Comparison of ENCODE assay signal across 12 cellular contexts in the genomic region with DNA sequence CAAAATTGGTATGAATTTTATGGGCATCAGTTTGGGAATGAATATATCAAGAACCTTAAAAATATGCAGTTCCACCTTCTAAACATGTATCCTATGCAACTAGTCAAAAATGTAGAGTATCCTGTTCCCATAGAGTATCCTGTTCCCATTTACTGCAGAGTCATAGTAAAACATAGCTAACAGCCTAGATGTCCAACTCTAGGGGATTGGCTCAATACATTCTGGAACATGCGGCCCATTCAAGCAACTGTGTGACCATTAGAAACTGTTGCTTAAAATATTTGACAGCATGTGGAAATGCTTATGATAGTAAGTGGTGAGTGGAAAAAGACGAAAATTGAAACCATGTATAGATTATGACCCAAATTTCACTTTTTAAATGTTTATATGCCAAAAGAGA. TPM values are rescaled to one million over a fixed set of nuclear protein-coding genes. Genes with fewer than 3 reads are reported as not detected.
DNase-seq lines count a peak whose midpoint lies in the region; ATAC-seq and TF ChIP-seq lines count a peak whose summit lies in the region.
"Had no signal": no experiment of that assay in that cellular context is flagged by ENCODE, and none has a peak within 500 bp of the region (broad histone marks: within the 10 kb centered on the region; RNA-seq: fewer than 3 reads in every experiment).

No MANE protein-coding gene starts in this region.

- CTCF ChIA-PET in Panc1 (lab: Charles Lee) = no interaction called here

- 91 to 92% methylated on average over 2 of the region's 2 CpGs for WGBS in body of pancreas, 2 donors

- H3K4me3 ChIP-seq in Panc1 (ENCODE audit: low read depth in 2 of 2, low read length in 2 of 2) = no peak overlapping the region
- H3K4me3 ChIP-seq in body of pancreas = no peak overlapping the region
- H3K4me3 ChIP-seq in osteoblast (ENCODE audit: insufficient read depth, low read length) = no peak overlapping the region

- POLR2A ChIA-PET in Panc1 (lab: Charles Lee) = no interaction called here

- no peak for DNase-seq in Panc1 (ENCODE audit: low read depth, low spot score)
- no peak for DNase-seq in body of pancreas
- DNase-seq in osteoblast (ENCODE audit: insufficient read length, low spot score, missing footprints) = peak; percentile 13
- no peak for DNase-seq in mesenteric fat pad (ENCODE audit: low spot score)
- DNase-seq in DMS 273 (lab: John Stamatoyannopoulos, UW; ENCODE audit: unreplicated experiment) = no peak
- no peak for DNase-seq in medulla oblongata (ENCODE audit: extremely low spot score)
- DNase-seq: BE2C; C1 segment of cervical spinal cord; CD4-positive, CD25-positive, alpha-beta regulatory T cell; CD8-positive, alpha-beta memory T cell; COR-L47; H9 had no signal

- ATAC-seq in Panc1 (no peak), body of pancreas (no peak)

- no peak overlapping the region for H2AFZ ChIP-seq in osteoblast (ENCODE audit: low read length)

- H3K79me2 ChIP-seq in osteoblast (ENCODE audit: insufficient read depth, low read length) = peaks cover 6% of the 10 kb centered on the region

- no peaks in the 10 kb centered on the region for H3K4me1 ChIP-seq in Panc1 (ENCODE audit: control insufficient read depth, insufficient read depth, low read length)
- H3K4me1 ChIP-seq in body of pancreas = peaks cover 73% of the 10 kb centered on the region
- no peaks in the 10 kb centered on the region for H3K4me1 ChIP-seq in osteoblast (ENCODE audit: insufficient read depth, low read length)

- no peak for TF ChIP-seq POLR2A in body of pancreas (IDR thresholded peaks at IDR 0.05)

- in situ Hi-C loops in Panc1 (cut with HindIII; ENCODE audit: low pct_unique_long_range_greater_than_20kb, low sequenced_read_pairs) = no loop called here

- H3K27me3 ChIP-seq in Panc1 (ENCODE audit: control insufficient read depth, insufficient read depth, low read length) = no peaks in the 10 kb centered on the region
- no peaks in the 10 kb centered on the region for H3K27me3 ChIP-seq in body of pancreas
- no peaks in the 10 kb centered on the region for H3K27me3 ChIP-seq in osteoblast (ENCODE audit: insufficient read depth, low read length)
- H3K27me3 ChIP-seq: BE2C had no signal

- H4K20me1 ChIP-seq in osteoblast (ENCODE audit: insufficient read depth, low read length) = peaks cover 31% of the 10 kb centered on the region

- H3K27ac ChIP-seq in Panc1 (ENCODE audit: low read length) (no peak overlapping the region), body of pancreas (peak overlapping the region; percentile 20 to 94 (median 84)), osteoblast (ENCODE audit: low read depth, low read length) (no peak overlapping the region)

- no peak overlapping the region for H3K4me2 ChIP-seq in osteoblast (ENCODE audit: insufficient read depth, low read length)

- H3K36me3 ChIP-seq in Panc1 (ENCODE audit: control insufficient read depth, insufficient read depth, low read length) (no peaks in the 10 kb centered on the region), body of pancreas (replicated peaks in 1 of 2; ENCODE audit: insufficient read depth in 1 of 2, low read depth in 2 of 2) (no peaks in the 10 kb centered on the region), osteoblast (ENCODE audit: insufficient read depth, low read length) (no peaks in the 10 kb centered on the region)
- H3K36me3 ChIP-seq: BE2C had no signal

- intact Hi-C loops in Panc1 (cut with micrococcal nuclease; ENCODE audit: unreplicated experiment) = no loop called here
- intact Hi-C loops in body of pancreas (cut with DNase I) = no loop called here

- TSS peak; percentile 38 for BruUV-seq in Panc1 (replicated peaks; lab: Mats Ljungman, UMichigan)

- H3K9me3 ChIP-seq in Panc1 (ENCODE audit: control insufficient read depth, insufficient read depth, low read depth, low read length) = no peaks in the 10 kb centered on the region
- H3K9me3 ChIP-seq in body of pancreas = no peaks in the 10 kb centered on the region
- H3K9me3 ChIP-seq in osteoblast (ENCODE audit: low read depth, low read length) = no peaks in the 10 kb centered on the region
- H3K9me3 ChIP-seq: BE2C had no signal

- TF ChIP-seq CTCF in Panc1 (IDR thresholded peaks at IDR 0.05) = no peak
- no peak for TF ChIP-seq CTCF in body of pancreas (IDR thresholded peaks at IDR 0.05)
- no peak for TF ChIP-seq CTCF in osteoblast (IDR thresholded peaks at IDR 0.05; ENCODE audit: extremely low read depth, low read depth, low read length)

RNA-seq across cellular contexts. Expression of a gene that starts 11.1 kb away (rescaled TPM):
- total RNA-seq in Panc1 (2021; ENCODE audit: unreplicated experiment) (30.4 TPM), body of pancreas (10 to 100 TPM in 1 of 2 donors, 1 to 10 TPM in 1; 8.6 to 10.5 TPM), osteoblast (2.9 and 3.3 TPM in 2 replicates), mesenteric fat pad (21.4 TPM)
- 30.8 TPM for polyA plus RNA-seq in Panc1 (2012; ENCODE audit: insufficient read length)

Comparison
In these comparisons a context has a peak if more than half of its experiments do, and no peak if none do; other contexts are left out.
1. H3K27ac ChIP-seq: peak in body of pancreas (4 of 4); none in Panc1 (single experiment) and osteoblast (single experiment).